ENCODE assay signal across 1 cellular context in the genomic region with DNA sequence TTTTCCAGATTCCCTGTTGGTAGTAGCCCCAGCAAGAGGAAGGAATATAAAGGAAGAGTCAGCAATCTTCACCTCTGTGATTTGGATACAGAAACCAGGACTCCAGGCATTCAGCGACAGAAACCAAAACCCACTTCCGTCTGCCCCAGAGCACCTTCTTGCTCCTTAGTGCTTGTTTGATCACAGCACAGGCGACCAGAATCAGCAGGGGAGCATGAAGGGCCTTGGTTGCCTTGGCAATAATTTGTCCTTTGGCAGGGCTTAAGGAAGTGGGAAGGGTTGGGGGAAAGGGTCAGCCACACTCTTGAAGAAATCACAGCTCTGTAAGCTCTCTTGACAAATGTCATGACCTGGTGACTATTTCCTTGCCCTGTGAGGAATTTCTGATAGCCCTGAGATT.
TF ChIP-seq lines count a peak whose summit lies in the region.

No MANE protein-coding gene starts in this region.

TF ChIP-seq in GM23338, 12 proteins besides CTCF, POLR2A, EP300 and RAD21 (continued from another document):
- TF ChIP-seq, protein P1, sequence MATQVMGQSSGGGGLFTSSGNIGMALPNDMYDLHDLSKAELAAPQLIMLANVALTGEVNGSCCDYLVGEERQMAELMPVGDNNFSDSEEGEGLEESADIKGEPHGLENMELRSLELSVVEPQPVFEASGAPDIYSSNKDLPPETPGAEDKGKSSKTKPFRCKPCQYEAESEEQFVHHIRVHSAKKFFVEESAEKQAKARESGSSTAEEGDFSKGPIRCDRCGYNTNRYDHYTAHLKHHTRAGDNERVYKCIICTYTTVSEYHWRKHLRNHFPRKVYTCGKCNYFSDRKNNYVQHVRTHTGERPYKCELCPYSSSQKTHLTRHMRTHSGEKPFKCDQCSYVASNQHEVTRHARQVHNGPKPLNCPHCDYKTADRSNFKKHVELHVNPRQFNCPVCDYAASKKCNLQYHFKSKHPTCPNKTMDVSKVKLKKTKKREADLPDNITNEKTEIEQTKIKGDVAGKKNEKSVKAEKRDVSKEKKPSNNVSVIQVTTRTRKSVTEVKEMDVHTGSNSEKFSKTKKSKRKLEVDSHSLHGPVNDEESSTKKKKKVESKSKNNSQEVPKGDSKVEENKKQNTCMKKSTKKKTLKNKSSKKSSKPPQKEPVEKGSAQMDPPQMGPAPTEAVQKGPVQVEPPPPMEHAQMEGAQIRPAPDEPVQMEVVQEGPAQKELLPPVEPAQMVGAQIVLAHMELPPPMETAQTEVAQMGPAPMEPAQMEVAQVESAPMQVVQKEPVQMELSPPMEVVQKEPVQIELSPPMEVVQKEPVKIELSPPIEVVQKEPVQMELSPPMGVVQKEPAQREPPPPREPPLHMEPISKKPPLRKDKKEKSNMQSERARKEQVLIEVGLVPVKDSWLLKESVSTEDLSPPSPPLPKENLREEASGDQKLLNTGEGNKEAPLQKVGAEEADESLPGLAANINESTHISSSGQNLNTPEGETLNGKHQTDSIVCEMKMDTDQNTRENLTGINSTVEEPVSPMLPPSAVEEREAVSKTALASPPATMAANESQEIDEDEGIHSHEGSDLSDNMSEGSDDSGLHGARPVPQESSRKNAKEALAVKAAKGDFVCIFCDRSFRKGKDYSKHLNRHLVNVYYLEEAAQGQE (IDR thresholded peaks at IDR 0.05; ENCODE audit: unreplicated experiment), result no peak
